9 cellular contexts compared by ENCODE assay signal in the genomic region with DNA sequence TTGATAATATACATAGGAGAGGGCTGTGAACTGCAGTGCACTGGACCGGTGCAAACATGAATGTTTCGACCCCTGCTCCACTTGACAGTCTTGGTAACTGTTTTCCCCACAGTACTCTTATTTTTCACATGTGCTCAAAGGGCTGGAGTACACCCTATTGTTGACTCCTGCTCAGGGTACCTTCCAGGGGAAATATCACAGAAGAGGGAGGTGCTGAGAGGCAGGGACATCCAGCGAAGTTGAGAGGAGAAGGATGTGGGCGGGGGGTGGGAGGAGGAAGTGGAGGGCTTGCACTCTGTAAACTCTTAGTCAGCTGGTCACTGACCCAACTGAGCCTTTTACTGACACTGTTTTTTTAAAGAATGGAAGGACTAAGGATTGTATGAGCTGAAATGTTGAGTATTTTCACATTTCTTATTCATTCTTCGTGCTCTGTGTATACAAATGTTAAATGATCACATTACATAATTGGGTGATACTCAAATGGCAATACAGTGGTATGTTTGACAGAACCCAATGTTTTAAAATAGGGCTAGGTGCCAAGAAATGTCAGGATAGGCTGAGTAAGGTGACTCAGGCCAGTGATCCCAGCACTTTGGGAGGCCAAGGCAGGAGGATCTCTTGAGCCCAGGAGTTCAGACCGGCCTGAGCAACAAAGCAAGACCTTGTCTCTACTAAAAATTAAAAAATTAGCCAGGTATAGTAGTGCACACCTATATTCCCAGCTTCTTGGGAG. TPM values are rescaled to one million over a fixed set of nuclear protein-coding genes. Genes with fewer than 3 reads are reported as not detected.
A peak's percentile ranks its signal among the peaks of the same experiment; 100 is the strongest.
DNase-seq lines count a peak whose midpoint lies in the region; ATAC-seq, FAIRE-seq and TF ChIP-seq lines count a peak whose summit lies in the region.
"Had no signal": no experiment of that assay in that cellular context is flagged by ENCODE, and none has a peak within 500 bp of the region (broad histone marks: within the 10 kb centered on the region; RNA-seq: fewer than 3 reads in every experiment).

No MANE protein-coding gene starts in this region.

- peak overlapping the region in 1 of 2 donors; percentile 61 for H3K27ac ChIP-seq in lung (ENCODE audit: low read depth in 1 of 2, low read length in 1 of 2)

- intact Hi-C loops in activated T-helper 1 cell treated with anti-CD3 and anti-CD28 coated beads, Interleukin-12 subunit alpha, Interleukin-12 subunit beta, Interleukin-2, Interleukin-4 antibody, amounts not matched to agents 30 ng/mL and 10 ng/mL and 1 ng/mL, durations not matched to agents 14 hours and 24 hours and 36 hours (cut with micrococcal nuclease) = loop anchor here (1.0 kb wide), 4 partner anchors 8 to 41 kb away; no protein-coding TSS in a partner anchor

- peak; percentile 71 for FAIRE-seq in GM18507 (lab: Jason Lieb, UNC)
- FAIRE-seq: frontal cortex had no signal

- no peaks in the 10 kb centered on the region for H3K27me3 Mint-ChIP-seq in activated T-helper 1 cell treated with anti-CD3 and anti-CD28 coated beads, Interleukin-12 subunit alpha, Interleukin-12 subunit beta, Interleukin-2, Interleukin-4 antibody, amounts not matched to agents 30 ng/mL and 10 ng/mL and 1 ng/mL, durations not matched to agents 14 hours and 24 hours and 36 hours (ENCODE audit: insufficient read depth)

- DNase-seq in GM18507 (ENCODE audit: extremely low spot score, insufficient read length, low read depth) (no peak), lung (ENCODE audit: low spot score) (peak; percentile 29), 8988T (no peak), NCI-H2029 (lab: John Stamatoyannopoulos, UW) (no peak), NCI-H146 (lab: John Stamatoyannopoulos, UW) (no peak)
- DNase-seq in activated T-helper 1 cell treated with anti-CD3 and anti-CD28 coated beads, Interleukin-12 subunit alpha, Interleukin-12 subunit beta, Interleukin-2, Interleukin-4 antibody, amounts not matched to agents 30 ng/mL and 10 ng/mL and 1 ng/mL, durations not matched to agents 14 hours and 24 hours and 36 hours (ENCODE audit: low spot score) = no peak

- 30 to 43% methylated on average over 6 of the region's 6 CpGs for WGBS in lung, 2 donors

- H3K4me1 ChIP-seq in lung (ENCODE audit: control insufficient read depth in 2 of 2, insufficient read depth in 2 of 2, low read length in 2 of 2) = peaks cover 4 to 28% of the 10 kb centered on the region in 2 donors

- ATAC-seq in HG03460 (IDR thresholded peaks at IDR 0.05; ENCODE audit: unreplicated experiment) (peak; percentile 38), lung (ENCODE audit: insufficient read depth, low FRiP score) (no peak), GM19035 (IDR thresholded peaks at IDR 0.05; ENCODE audit: unreplicated experiment) (no peak)

- H3K9me3 Mint-ChIP-seq in activated T-helper 1 cell treated with anti-CD3 and anti-CD28 coated beads, Interleukin-12 subunit alpha, Interleukin-12 subunit beta, Interleukin-2, Interleukin-4 antibody, amounts not matched to agents 30 ng/mL and 10 ng/mL and 1 ng/mL, durations not matched to agents 14 hours and 24 hours and 36 hours = no peaks in the 10 kb centered on the region

- H3K27me3 ChIP-seq in lung (ENCODE audit: control insufficient read depth, insufficient read depth) = no peaks in the 10 kb centered on the region

- TF ChIP-seq CTCF in lung (IDR thresholded peaks at IDR 0.05; ENCODE audit: control extremely low read depth, extremely low read depth) = no peak

- no peak overlapping the region for H3K4me3 ChIP-seq in lung

- H3K9me3 ChIP-seq in lung (ENCODE audit: control insufficient read depth in 2 of 2, insufficient read depth in 1 of 2, low read length in 1 of 2) = no peaks in the 10 kb centered on the region

- peaks cover 26% of the 10 kb centered on the region for H3K36me3 Mint-ChIP-seq in activated T-helper 1 cell treated with anti-CD3 and anti-CD28 coated beads, Interleukin-12 subunit alpha, Interleukin-12 subunit beta, Interleukin-2, Interleukin-4 antibody, amounts not matched to agents 30 ng/mL and 10 ng/mL and 1 ng/mL, durations not matched to agents 14 hours and 24 hours and 36 hours (ENCODE audit: low read depth)

- H3K36me3 ChIP-seq in lung (ENCODE audit: control insufficient read depth in 2 of 2, insufficient read depth in 2 of 2, low read length in 2 of 2) = no peaks in the 10 kb centered on the region

- peaks cover 97% of the 10 kb centered on the region for H3K4me1 Mint-ChIP-seq in activated T-helper 1 cell treated with anti-CD3 and anti-CD28 coated beads, Interleukin-12 subunit alpha, Interleukin-12 subunit beta, Interleukin-2, Interleukin-4 antibody, amounts not matched to agents 30 ng/mL and 10 ng/mL and 1 ng/mL, durations not matched to agents 14 hours and 24 hours and 36 hours (ENCODE audit: low read depth)

- peak overlapping the region; percentile 98 for H3K27ac Mint-ChIP-seq in activated T-helper 1 cell treated with anti-CD3 and anti-CD28 coated beads, Interleukin-12 subunit alpha, Interleukin-12 subunit beta, Interleukin-2, Interleukin-4 antibody, amounts not matched to agents 30 ng/mL and 10 ng/mL and 1 ng/mL, durations not matched to agents 14 hours and 24 hours and 36 hours

- peak overlapping the region; percentile 68 for H3K4me3 Mint-ChIP-seq in activated T-helper 1 cell treated with anti-CD3 and anti-CD28 coated beads, Interleukin-12 subunit alpha, Interleukin-12 subunit beta, Interleukin-2, Interleukin-4 antibody, amounts not matched to agents 30 ng/mL and 10 ng/mL and 1 ng/mL, durations not matched to agents 14 hours and 24 hours and 36 hours

RNA-seq across cellular contexts. Expression of gene INPP4A, which starts 10.0 kb away (rescaled TPM):
- total RNA-seq in activated T-helper 1 cell treated with anti-CD3 and anti-CD28 coated beads, Interleukin-12 subunit alpha, Interleukin-12 subunit beta, Interleukin-2, Interleukin-4 antibody, amounts not matched to agents 30 ng/mL and 10 ng/mL and 1 ng/mL, durations not matched to agents 14 hours and 24 hours and 36 hours = 54.6 and 55.7 TPM in 2 replicates
- 10 to 100 TPM; 28.8 to 43.3 TPM for total RNA-seq in lung
- 10 to 100 TPM in 1 of 2 donors, 1 to 10 TPM in 1; 8.0 to 10.9 TPM for polyA plus RNA-seq in lung
